In genomic region chr9:120505186-120505585, GRCh38 we compare ENCODE assay signal across 1 cellular context.
TF ChIP-seq lines count a peak whose summit lies in the region.

No MANE protein-coding gene starts in this region.

TF ChIP-seq in HepG2, 621 proteins besides CTCF, POLR2A, EP300 and RAD21 (continued from another document):
- TF ChIP-seq, protein P1, sequence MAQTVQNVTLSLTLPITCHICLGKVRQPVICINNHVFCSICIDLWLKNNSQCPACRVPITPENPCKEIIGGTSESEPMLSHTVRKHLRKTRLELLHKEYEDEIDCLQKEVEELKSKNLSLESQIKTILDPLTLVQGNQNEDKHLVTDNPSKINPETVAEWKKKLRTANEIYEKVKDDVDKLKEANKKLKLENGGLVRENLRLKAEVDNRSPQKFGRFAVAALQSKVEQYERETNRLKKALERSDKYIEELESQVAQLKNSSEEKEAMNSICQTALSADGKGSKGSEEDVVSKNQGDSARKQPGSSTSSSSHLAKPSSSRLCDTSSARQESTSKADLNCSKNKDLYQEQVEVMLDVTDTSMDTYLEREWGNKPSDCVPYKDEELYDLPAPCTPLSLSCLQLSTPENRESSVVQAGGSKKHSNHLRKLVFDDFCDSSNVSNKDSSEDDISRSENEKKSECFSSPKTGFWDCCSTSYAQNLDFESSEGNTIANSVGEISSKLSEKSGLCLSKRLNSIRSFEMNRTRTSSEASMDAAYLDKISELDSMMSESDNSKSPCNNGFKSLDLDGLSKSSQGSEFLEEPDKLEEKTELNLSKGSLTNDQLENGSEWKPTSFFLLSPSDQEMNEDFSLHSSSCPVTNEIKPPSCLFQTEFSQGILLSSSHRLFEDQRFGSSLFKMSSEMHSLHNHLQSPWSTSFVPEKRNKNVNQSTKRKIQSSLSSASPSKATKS (CRISPR knock-in tag; IDR thresholded peaks at IDR 0.05) = no peak
- TF ChIP-seq KDM6A (CRISPR knock-in tag; IDR thresholded peaks at IDR 0.05; ENCODE audit: low read depth) (no peak), GATAD2A (CRISPR knock-in tag; IDR thresholded peaks at IDR 0.05) (no peak), POGK (CRISPR knock-in tag; conservative IDR thresholded peaks at IDR 0.05) (no peak), PPARG (CRISPR knock-in tag; conservative IDR thresholded peaks at IDR 0.05) (no peak), REL (CRISPR knock-in tag; conservative IDR thresholded peaks at IDR 0.05) (no peak), ZNF343 (CRISPR knock-in tag; IDR thresholded peaks at IDR 0.05) (no peak), RFXANK (CRISPR knock-in tag; IDR thresholded peaks at IDR 0.05) (no peak), HNF4G (IDR thresholded peaks at IDR 0.05; ENCODE audit: borderline replicate concordance, low read depth, low read length) (no peak), HNF4G (CRISPR knock-in tag; IDR thresholded peaks at IDR 0.05; ENCODE audit: borderline replicate concordance, low read depth) (no peak), ZBTB20 (CRISPR knock-in tag; IDR thresholded peaks at IDR 0.05; ENCODE audit: borderline replicate concordance, low read depth) (no peak), POLR2G (IDR thresholded peaks at IDR 0.05; ENCODE audit: low read depth, low read length) (no peak), HNRNPUL1 (IDR thresholded peaks at IDR 0.05; ENCODE audit: low read depth, low read length) (no peak), MAF1 (CRISPR knock-in tag; IDR thresholded peaks at IDR 0.05; ENCODE audit: borderline replicate concordance) (no peak), ZHX1 (CRISPR knock-in tag; IDR thresholded peaks at IDR 0.05; ENCODE audit: low read depth) (no peak), SMAD3 (CRISPR knock-in tag; IDR thresholded peaks at IDR 0.05) (no peak), ATF3 (CRISPR knock-in tag; IDR thresholded peaks at IDR 0.05) (no peak)
- TF ChIP-seq, protein P2, sequence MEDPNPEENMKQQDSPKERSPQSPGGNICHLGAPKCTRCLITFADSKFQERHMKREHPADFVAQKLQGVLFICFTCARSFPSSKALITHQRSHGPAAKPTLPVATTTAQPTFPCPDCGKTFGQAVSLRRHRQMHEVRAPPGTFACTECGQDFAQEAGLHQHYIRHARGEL (CRISPR knock-in tag; IDR thresholded peaks at IDR 0.05) = no peak
- TF ChIP-seq, protein P3, sequence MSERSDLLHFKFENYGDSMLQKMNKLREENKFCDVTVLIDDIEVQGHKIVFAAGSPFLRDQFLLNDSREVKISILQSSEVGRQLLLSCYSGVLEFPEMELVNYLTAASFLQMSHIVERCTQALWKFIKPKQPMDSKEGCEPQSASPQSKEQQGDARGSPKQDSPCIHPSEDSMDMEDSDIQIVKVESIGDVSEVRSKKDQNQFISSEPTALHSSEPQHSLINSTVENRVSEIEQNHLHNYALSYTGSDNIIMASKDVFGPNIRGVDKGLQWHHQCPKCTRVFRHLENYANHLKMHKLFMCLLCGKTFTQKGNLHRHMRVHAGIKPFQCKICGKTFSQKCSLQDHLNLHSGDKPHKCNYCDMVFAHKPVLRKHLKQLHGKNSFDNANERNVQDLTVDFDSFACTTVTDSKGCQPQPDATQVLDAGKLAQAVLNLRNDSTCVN (CRISPR knock-in tag; IDR thresholded peaks at IDR 0.05; ENCODE audit: borderline replicate concordance) = no peak
